ENCODE assay signal across 27 cellular contexts in the genomic region with DNA sequence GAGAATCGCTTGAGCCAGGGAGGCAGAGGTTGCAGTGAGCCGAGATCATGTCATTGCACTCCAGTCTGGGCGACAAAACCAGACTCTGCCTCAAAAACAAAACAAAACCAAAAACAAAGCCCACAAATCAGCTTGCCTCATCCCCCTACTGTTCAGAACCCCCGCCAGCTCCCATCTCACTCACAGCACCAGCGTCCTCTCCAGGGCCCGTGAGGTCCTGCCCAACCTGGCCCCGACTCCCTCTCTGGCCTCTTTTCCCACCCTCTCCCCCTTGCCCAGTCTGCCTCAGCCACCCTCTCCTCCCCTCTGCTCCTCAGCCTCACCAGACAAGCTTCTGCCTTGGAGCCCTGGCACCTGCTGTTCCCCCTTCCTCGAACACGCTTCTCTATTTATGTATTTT. TPM values are rescaled to one million over a fixed set of nuclear protein-coding genes. Genes with fewer than 3 reads are reported as not detected.
"Had no signal": no experiment of that assay in that cellular context is flagged by ENCODE, and none has a peak within 500 bp of the region (broad histone marks: within the 10 kb centered on the region; RNA-seq: fewer than 3 reads in every experiment).

No MANE protein-coding gene starts in this region.

- H3K36me3 ChIP-seq: MG63, SJCRH30 had no signal

- H3K27ac ChIP-seq: SJCRH30, VCaP had no signal

- H3K4me2 ChIP-seq: SK-N-SH had no signal

- H3K4me1 ChIP-seq: SJCRH30 had no signal

- H3K36me3 Mint-ChIP-seq: activated naive CD4-positive, alpha-beta T cell treated with anti-CD3 and anti-CD28 coated beads, Interleukin-2, amount 10 ng/mL, durations not matched to agents 7 days and 5 days; activated naive CD8-positive, alpha-beta T cell treated with anti-CD3 and anti-CD28 coated beads for 36 hours had no signal

- H3K27ac Mint-ChIP-seq: activated CD4-positive, alpha-beta T cell treated with anti-CD3 and anti-CD28 coated beads for 36 hours; activated CD8-positive, alpha-beta T cell treated with anti-CD3 and anti-CD28 coated beads for 36 hours; activated naive CD4-positive, alpha-beta T cell treated with anti-CD3 and anti-CD28 coated beads, Interleukin-2, amount 10 ng/mL, durations not matched to agents 7 days and 5 days; activated naive CD8-positive, alpha-beta T cell treated with anti-CD3 and anti-CD28 coated beads for 36 hours; activated T-cell treated with anti-CD3 and anti-CD28 coated beads, Interleukin-2, amount 50 U/mL, for 72 hours; activated T-helper 2 cell treated with anti-CD3 and anti-CD28 coated beads, Interferon-gamma antibody, Interleukin-2, Interleukin-4, amounts not matched to agents 10 μg/mL and 5 μg/mL and 100 μg/mL, durations not matched to agents 14 hours and 24 hours and 36 hours had no signal

- H3K4me3 Mint-ChIP-seq: activated CD4-positive, alpha-beta T cell treated with anti-CD3 and anti-CD28 coated beads for 36 hours; activated CD8-positive, alpha-beta T cell treated with anti-CD3 and anti-CD28 coated beads for 36 hours; activated naive CD4-positive, alpha-beta T cell treated with anti-CD3 and anti-CD28 coated beads, Interleukin-2, amount 10 ng/mL, durations not matched to agents 7 days and 5 days; activated naive CD8-positive, alpha-beta T cell treated with anti-CD3 and anti-CD28 coated beads for 36 hours; activated T-cell treated with anti-CD3 and anti-CD28 coated beads, Interleukin-2, amount 50 U/mL, for 72 hours; central memory CD8-positive, alpha-beta T cell had no signal

- H3K4me3 ChIP-seq: MG63, SJCRH30 had no signal

- H3K9me3 Mint-ChIP-seq: activated CD8-positive, alpha-beta T cell treated with anti-CD3 and anti-CD28 coated beads for 36 hours; activated naive CD4-positive, alpha-beta T cell treated with anti-CD3 and anti-CD28 coated beads, Interleukin-2, amount 10 ng/mL, durations not matched to agents 7 days and 5 days; activated naive CD8-positive, alpha-beta T cell treated with anti-CD3 and anti-CD28 coated beads for 36 hours; activated T-cell treated with anti-CD3 and anti-CD28 coated beads, Interleukin-2, amount 50 U/mL, for 72 hours; activated T-helper 2 cell treated with anti-CD3 and anti-CD28 coated beads, Interferon-gamma antibody, Interleukin-2, Interleukin-4, amounts not matched to agents 10 μg/mL and 5 μg/mL and 100 μg/mL, durations not matched to agents 14 hours and 24 hours and 36 hours; central memory CD8-positive, alpha-beta T cell had no signal

- H3K9ac ChIP-seq: SK-N-SH had no signal

- DNase-seq: activated CD4-positive, alpha-beta T cell treated with anti-CD3 and anti-CD28 coated beads for 36 hours; activated CD8-positive, alpha-beta memory T cell treated with anti-CD3 and anti-CD28 coated beads, Interleukin-2, amount 50 U/mL, for 4 hours; activated CD8-positive, alpha-beta T cell treated with anti-CD3 and anti-CD28 coated beads for 36 hours; activated gamma-delta T cell treated with Interleukin-2 at 50 U/mL for 16 hours; activated naive CD4-positive, alpha-beta T cell treated with anti-CD3 and anti-CD28 coated beads, Interleukin-2, amount 10 ng/mL, durations not matched to agents 7 days and 5 days; activated naive CD8-positive, alpha-beta T cell treated with anti-CD3 and anti-CD28 coated beads for 36 hours; activated T-cell treated with anti-CD3 and anti-CD28 coated beads, Interleukin-2, amount 50 U/mL, for 72 hours; MG63; MV-4-11; NCI-H1092 treated with DMSO at 0.1 percent for 48 hours; NCI-H1417 treated with DMSO at 0.1 percent for 48 hours; NCI-H1694; NCI-H2029; NCI-H2107; NCI-H2171 treated with DMSO at 0.1 percent for 48 hours; NCI-H345; NCI-H510A; NCI-H526 treated with DMSO at 0.1 percent for 48 hours; RPMI8226; SJCRH30; SK-N-SH; T-helper 1 cell had no signal

- ATAC-seq: activated CD4-positive, alpha-beta T cell treated with anti-CD3 and anti-CD28 coated beads for 36 hours; activated CD8-positive, alpha-beta T cell treated with anti-CD3 and anti-CD28 coated beads for 36 hours; activated T-cell treated with anti-CD3 and anti-CD28 coated beads, Interleukin-2, amount 50 U/mL, for 72 hours; Panc1; Right ventricle myocardium inferior had no signal

- H3K9me3 ChIP-seq: MG63, SJCRH30, SK-N-SH had no signal

RNA-seq across cellular contexts. Expression of gene SLC8A2, which starts 3.8 kb away (rescaled TPM):
- total RNA-seq: activated T-helper 2 cell treated with anti-CD3 and anti-CD28 coated beads, Interferon-gamma antibody, Interleukin-2, Interleukin-4, amounts not matched to agents 10 μg/mL and 5 μg/mL and 100 μg/mL, durations not matched to agents 14 hours and 24 hours and 36 hours had no signal

RNA-seq across cellular contexts. Expression of gene MEIS3, which starts 48.6 kb away (rescaled TPM):
- total RNA-seq: activated CD8-positive, alpha-beta T cell treated with anti-CD3 and anti-CD28 coated beads for 36 hours; activated naive CD8-positive, alpha-beta T cell treated with anti-CD3 and anti-CD28 coated beads for 36 hours had no signal
